Comparison of ENCODE assay signal across 28 cellular contexts in the genomic region with DNA sequence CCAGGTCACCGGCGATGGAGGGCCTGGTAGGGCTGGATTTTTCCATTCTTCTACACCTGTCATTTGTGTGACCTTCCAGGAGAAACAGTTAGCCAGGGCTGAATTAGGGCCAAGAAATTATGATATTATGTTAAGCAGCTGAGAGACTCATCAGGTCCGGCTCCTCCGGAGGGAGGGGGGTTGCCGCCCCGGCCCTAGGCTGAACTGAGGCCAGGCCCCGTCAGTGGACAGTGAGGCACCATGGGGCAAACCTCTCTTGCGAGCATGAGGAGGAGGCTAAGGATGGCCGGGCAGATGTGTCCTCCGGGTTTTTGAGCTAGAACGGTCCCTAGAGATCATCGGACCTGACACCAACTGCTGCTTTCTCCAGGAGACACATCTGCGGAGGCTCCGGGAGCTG.
"Had no signal": no experiment of that assay in that cellular context is flagged by ENCODE, and none has a peak within 500 bp of the region (broad histone marks: within the 10 kb centered on the region; RNA-seq: fewer than 3 reads in every experiment).

No MANE protein-coding gene starts in this region.

- H3K27me3 ChIP-seq: stomach, suprapubic skin, testis, thyroid gland, tibial artery, tibial nerve, transverse colon, upper lobe of left lung, upper lobe of right lung, uterus, vagina had no signal

- H3K4me1 ChIP-seq: stomach, suprapubic skin, testis, thyroid gland, tibial artery, tibial nerve, transverse colon, upper lobe of left lung, upper lobe of right lung, uterus, vagina had no signal

- H3K36me3 Mint-ChIP-seq: stimulated activated effector memory CD8-positive, alpha-beta T cell treated with anti-CD3 and anti-CD28 coated beads, Interleukin-12 subunit alpha, Interleukin-12 subunit beta, amount 100 ng/mL, for 72 hours; stimulated activated memory B cell treated with anti-CD40 and anti-IgM and Interleukin-4, amounts not matched to agents 10 μg/mL and 1 μg/mL and 100 μg/mL, for 72 hours; stimulated activated naive B cell treated with anti-CD40 and anti-IgM and Interleukin-4, amounts not matched to agents 10 μg/mL and 1 μg/mL and 100 μg/mL, for 72 hours; type B pancreatic cell had no signal

- DNase-seq: stimulated activated CD4-positive, alpha-beta T cell treated with anti-CD3 and anti-CD28 coated beads, Interleukin-2, amount 100 ng/mL, for 48 hours; stimulated activated CD4-positive, alpha-beta T cell treated with anti-CD3 and anti-CD28 coated beads, Interleukin-4, amount 100 ng/mL, for 1 hour; stimulated activated CD4-positive, alpha-beta T cell treated with anti-CD3 and anti-CD28 coated beads, Interleukin-4, amount 100 ng/mL, for 24 hours; stimulated activated CD4-positive, alpha-beta T cell treated with anti-CD3 and anti-CD28 coated beads, Interleukin-4, amount 100 ng/mL, for 4 hours; stimulated activated CD8-positive, alpha-beta memory T cell treated with anti-CD3 and anti-CD28 coated beads, Interleukin-4, amount 100 ng/mL, for 48 hours; stimulated activated naive B cell treated with anti-CD40 and anti-IgM and Interleukin-4, amounts not matched to agents 10 μg/mL and 1 μg/mL and 100 μg/mL, for 72 hours; stimulated activated naive CD4-positive, alpha-beta T cell; stimulated activated naive CD4-positive, alpha-beta T cell treated with Interleukin-2 at 50 U/mL for 16 hours; stimulated activated naive CD8-positive, alpha-beta T cell treated with anti-CD3 and anti-CD28 coated beads, Interleukin-15, amount 100 ng/mL, for 72 hours; stimulated activated naive CD8-positive, alpha-beta T cell treated with anti-CD3 and anti-CD28 coated beads, Interleukin-15, Interleukin-2, amounts not matched to agents 100 U/mL and 50 U/mL, for 24 hours; stomach; substantia nigra; testis; thyroid gland; tibial artery; transverse colon; trophoblast cell; upper lobe of right lung; uterus had no signal

- H3K27ac ChIP-seq: stomach, suprapubic skin, testis, thoracic aorta, thyroid gland, tibial artery, tibial nerve, transverse colon, upper lobe of left lung, upper lobe of right lung, uterus, vagina had no signal

- H3K9me3 Mint-ChIP-seq: stimulated activated memory B cell treated with anti-CD40 and anti-IgM and Interleukin-4, amounts not matched to agents 10 μg/mL and 1 μg/mL and 100 μg/mL, for 72 hours; stimulated activated naive CD8-positive, alpha-beta T cell treated with anti-CD3 and anti-CD28 coated beads, Interleukin-15, Interleukin-2, amounts not matched to agents 100 ng/mL and 50 ng/mL, for 24 hours; type B pancreatic cell had no signal

- H3K4me3 ChIP-seq: stomach, suprapubic skin, testis, thoracic aorta, thyroid gland, tibial artery, tibial nerve, transverse colon, upper lobe of left lung, upper lobe of right lung, uterus, vagina had no signal

- H3K36me3 ChIP-seq: stomach, suprapubic skin, thoracic aorta, thyroid gland, tibial artery, tibial nerve, transverse colon, upper lobe of left lung, upper lobe of right lung, uterus, vagina had no signal

- H3K9me3 ChIP-seq: stomach, suprapubic skin, testis, thoracic aorta, thyroid gland, tibial artery, tibial nerve, transverse colon, upper lobe of left lung, upper lobe of right lung, uterus, vagina had no signal

- H3K4me1 Mint-ChIP-seq: stimulated activated effector memory CD8-positive, alpha-beta T cell treated with anti-CD3 and anti-CD28 coated beads, Interleukin-12 subunit alpha, Interleukin-12 subunit beta, amount 100 ng/mL, for 72 hours; stimulated activated memory B cell treated with anti-CD40 and anti-IgM and Interleukin-4, amounts not matched to agents 10 μg/mL and 1 μg/mL and 100 μg/mL, for 72 hours; stimulated activated naive B cell treated with anti-CD40 and anti-IgM and Interleukin-4, amounts not matched to agents 10 μg/mL and 1 μg/mL and 100 μg/mL, for 72 hours; stimulated activated naive CD8-positive, alpha-beta T cell treated with anti-CD3 and anti-CD28 coated beads, Interleukin-15, amount 100 ng/mL, for 72 hours had no signal

- H3K4me3 Mint-ChIP-seq: stimulated activated effector memory CD8-positive, alpha-beta T cell treated with anti-CD3 and anti-CD28 coated beads, Interleukin-12 subunit alpha, Interleukin-12 subunit beta, amount 100 ng/mL, for 72 hours; stimulated activated memory B cell treated with anti-CD40 and anti-IgM and Interleukin-4, amounts not matched to agents 10 μg/mL and 1 μg/mL and 100 μg/mL, for 72 hours; stimulated activated naive B cell treated with anti-CD40 and anti-IgM and Interleukin-4, amounts not matched to agents 10 μg/mL and 1 μg/mL and 100 μg/mL, for 72 hours; stimulated activated naive CD8-positive, alpha-beta T cell treated with anti-CD3 and anti-CD28 coated beads, Interleukin-15, amount 100 ng/mL, for 72 hours; stimulated activated naive CD8-positive, alpha-beta T cell treated with anti-CD3 and anti-CD28 coated beads, Interleukin-15, Interleukin-2, amounts not matched to agents 100 ng/mL and 50 ng/mL, for 24 hours; type B pancreatic cell had no signal

- H3K27me3 Mint-ChIP-seq: stimulated activated naive B cell treated with anti-CD40 and anti-IgM and Interleukin-4, amounts not matched to agents 10 μg/mL and 1 μg/mL and 100 μg/mL, for 72 hours; stimulated activated naive CD8-positive, alpha-beta T cell treated with anti-CD3 and anti-CD28 coated beads, Interleukin-15, Interleukin-2, amounts not matched to agents 100 ng/mL and 50 ng/mL, for 24 hours had no signal

- ATAC-seq: stimulated activated effector memory CD8-positive, alpha-beta T cell treated with anti-CD3 and anti-CD28 coated beads, Interleukin-12 subunit alpha, Interleukin-12 subunit beta, amount 100 ng/mL, for 72 hours; stimulated activated memory B cell treated with anti-CD40 and anti-IgM and Interleukin-4, amounts not matched to agents 10 μg/mL and 1 μg/mL and 100 μg/mL, for 72 hours; stimulated activated naive B cell treated with anti-CD40 and anti-IgM and Interleukin-4, amounts not matched to agents 10 μg/mL and 1 μg/mL and 100 μg/mL, for 72 hours; stimulated activated naive CD8-positive, alpha-beta T cell treated with anti-CD3 and anti-CD28 coated beads, Interleukin-15, amount 100 ng/mL, for 72 hours; stimulated activated naive CD8-positive, alpha-beta T cell treated with anti-CD3 and anti-CD28 coated beads, Interleukin-15, Interleukin-2, amounts not matched to agents 100 U/mL and 50 U/mL, for 24 hours; upper lobe of right lung had no signal

- H3K27ac Mint-ChIP-seq: stimulated activated effector memory CD8-positive, alpha-beta T cell treated with anti-CD3 and anti-CD28 coated beads, Interleukin-12 subunit alpha, Interleukin-12 subunit beta, amount 100 ng/mL, for 72 hours; stimulated activated memory B cell treated with anti-CD40 and anti-IgM and Interleukin-4, amounts not matched to agents 10 μg/mL and 1 μg/mL and 100 μg/mL, for 72 hours; stimulated activated naive B cell treated with anti-CD40 and anti-IgM and Interleukin-4, amounts not matched to agents 10 μg/mL and 1 μg/mL and 100 μg/mL, for 72 hours; stimulated activated naive CD8-positive, alpha-beta T cell treated with anti-CD3 and anti-CD28 coated beads, Interleukin-15, amount 100 ng/mL, for 72 hours; stimulated activated naive CD8-positive, alpha-beta T cell treated with anti-CD3 and anti-CD28 coated beads, Interleukin-15, Interleukin-2, amounts not matched to agents 100 ng/mL and 50 ng/mL, for 24 hours; type B pancreatic cell had no signal
